Comparison of ENCODE assay signal across 25 cellular contexts in the genomic region with DNA sequence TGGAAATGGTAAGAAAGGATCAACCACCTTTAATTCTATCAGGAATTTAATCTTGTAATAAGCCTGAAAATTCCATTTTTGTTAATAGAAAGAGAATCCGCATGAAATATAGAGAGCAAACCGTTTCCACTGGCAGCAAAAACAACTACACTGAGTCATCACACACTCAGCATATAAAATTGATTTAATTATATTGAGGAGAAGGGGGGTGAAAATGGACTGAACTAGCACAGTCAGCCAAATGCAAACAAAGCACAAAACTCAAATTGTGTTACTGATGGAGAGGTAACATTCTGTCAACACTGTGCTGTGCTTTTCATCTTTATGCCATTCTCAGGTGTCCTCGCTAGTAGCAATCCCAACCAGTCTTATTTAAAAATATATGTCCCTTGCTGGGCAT.
A peak's percentile ranks its signal among the peaks of the same experiment; 100 is the strongest.
DNase-seq lines count a peak whose midpoint lies in the region; ATAC-seq and TF ChIP-seq lines count a peak whose summit lies in the region.
"Had no signal": no experiment of that assay in that cellular context is flagged by ENCODE, and none has a peak within 500 bp of the region (broad histone marks: within the 10 kb centered on the region; RNA-seq: fewer than 3 reads in every experiment).

No MANE protein-coding gene starts in this region.

- H3K4me3 Mint-ChIP-seq in activated CD4-positive, alpha-beta memory T cell treated with anti-CD3 and anti-CD28 coated beads for 36 hours = no peak overlapping the region
- no peak overlapping the region for H3K4me3 Mint-ChIP-seq in stimulated activated naive CD8-positive, alpha-beta T cell treated with anti-CD3 and anti-CD28 coated beads, Interleukin-15, amount 100 ng/mL, for 72 hours
- H3K4me3 Mint-ChIP-seq: activated naive CD8-positive, alpha-beta T cell treated with anti-CD3 and anti-CD28 coated beads, Interleukin-2, amount 10 ng/mL, durations not matched to agents 7 days and 5 days; naive thymus-derived CD8-positive, alpha-beta T cell had no signal

- ATAC-seq in HG03565 (IDR thresholded peaks at IDR 0.05; ENCODE audit: unreplicated experiment) = no peak
- ATAC-seq in stimulated activated naive CD8-positive, alpha-beta T cell treated with anti-CD3 and anti-CD28 coated beads, Interleukin-15, amount 100 ng/mL, for 72 hours = no peak
- ATAC-seq: gastrocnemius medialis; naive thymus-derived CD8-positive, alpha-beta T cell had no signal

- H3K4me3 ChIP-seq in astrocyte of the spinal cord (ENCODE audit: low read depth, low read length) = no peak overlapping the region
- H3K4me3 ChIP-seq: BLaER1 treated with 17β-estradiol and CSF1 and Interleukin-3, amounts not matched to agents 10 nM and 100 nM; gastrocnemius medialis; thoracic aorta; uterus had no signal

- no peaks in the 10 kb centered on the region for H3K36me3 Mint-ChIP-seq in activated CD4-positive, alpha-beta memory T cell treated with anti-CD3 and anti-CD28 coated beads for 36 hours
- H3K36me3 Mint-ChIP-seq: activated naive CD8-positive, alpha-beta T cell treated with anti-CD3 and anti-CD28 coated beads, Interleukin-2, amount 10 ng/mL, durations not matched to agents 7 days and 5 days had no signal

- intact Hi-C loops in activated CD4-positive, alpha-beta memory T cell treated with anti-CD3 and anti-CD28 coated beads for 36 hours (cut with micrococcal nuclease) = no loop called here

- in situ Hi-C loops in astrocyte of the spinal cord (cut with HindIII; ENCODE audit: low sequenced_read_pairs) = no loop called here

- no peaks in the 10 kb centered on the region for H3K4me1 Mint-ChIP-seq in activated CD4-positive, alpha-beta memory T cell treated with anti-CD3 and anti-CD28 coated beads for 36 hours (ENCODE audit: low read depth)
- peaks cover 5% of the 10 kb centered on the region for H3K4me1 Mint-ChIP-seq in stimulated activated naive CD8-positive, alpha-beta T cell treated with anti-CD3 and anti-CD28 coated beads, Interleukin-15, amount 100 ng/mL, for 72 hours
- H3K4me1 Mint-ChIP-seq: activated naive CD8-positive, alpha-beta T cell treated with anti-CD3 and anti-CD28 coated beads, Interleukin-2, amount 10 ng/mL, durations not matched to agents 7 days and 5 days had no signal

- POLR2A ChIA-PET in activated CD4-positive, alpha-beta memory T cell treated with anti-CD3 and anti-CD28 coated beads for 36 hours (lab: Charles Lee) = no interaction called here

- no peaks in the 10 kb centered on the region for H3K27me3 Mint-ChIP-seq in activated CD4-positive, alpha-beta memory T cell treated with anti-CD3 and anti-CD28 coated beads for 36 hours
- H3K27me3 Mint-ChIP-seq in stimulated activated naive CD8-positive, alpha-beta T cell treated with anti-CD3 and anti-CD28 coated beads, Interleukin-15, amount 100 ng/mL, for 72 hours = no peaks in the 10 kb centered on the region
- H3K27me3 Mint-ChIP-seq: naive thymus-derived CD8-positive, alpha-beta T cell had no signal

- peak; percentile 7 for DNase-seq in Ammon's horn (ENCODE audit: low spot score)
- peak; percentile 81 for DNase-seq in NCI-H1092 treated with DMSO at 0.1 percent for 48 hours (lab: John Stamatoyannopoulos, UW)
- peak; percentile 80 for DNase-seq in NCI-H748 (lab: John Stamatoyannopoulos, UW; ENCODE audit: unreplicated experiment)
- DNase-seq in astrocyte of the spinal cord (ENCODE audit: low read depth, low spot score) = peak; percentile 42
- no peak for DNase-seq in activated CD4-positive, alpha-beta memory T cell treated with anti-CD3 and anti-CD28 coated beads for 36 hours
- DNase-seq in hypothalamus (lab: John Stamatoyannopoulos, UW) = no peak
- no peak for DNase-seq in stimulated activated naive CD8-positive, alpha-beta T cell treated with anti-CD3 and anti-CD28 coated beads, Interleukin-15, amount 100 ng/mL, for 72 hours
- DNase-seq: activated CD4-positive, alpha-beta T cell treated with anti-CD3 and anti-CD28 coated beads, Interleukin-2, amount 50 U/mL, for 48 hours; activated effector memory CD4-positive, alpha-beta T cell treated with anti-CD3 and anti-CD28 coated beads, Interleukin-2, amount 50 U/mL, for 16 hours; activated naive CD8-positive, alpha-beta T cell treated with anti-CD3 and anti-CD28 coated beads, Interleukin-2, amount 10 ng/mL, durations not matched to agents 7 days and 5 days; brain microvascular endothelial cell; Calu3; effector CD8-positive, alpha-beta T cell; gastrocnemius medialis; H7; midbrain; naive thymus-derived CD8-positive, alpha-beta T cell; NCI-H2171; NCI-H526 treated with DMSO at 0.1 percent for 48 hours; stimulated activated CD4-positive, alpha-beta T cell treated with anti-CD3 and anti-CD28 coated beads, Interleukin-4, amount 100 ng/mL, for 24 hours; stimulated activated naive CD4-positive, alpha-beta T cell; uterus had no signal

- CTCF ChIA-PET in activated CD4-positive, alpha-beta memory T cell treated with anti-CD3 and anti-CD28 coated beads for 36 hours (lab: Charles Lee) = no interaction called here

- TF ChIP-seq CTCF in astrocyte of the spinal cord (IDR thresholded peaks at IDR 0.05; ENCODE audit: low read depth, low read length) = no peak

- H3K9me3 Mint-ChIP-seq in activated CD4-positive, alpha-beta memory T cell treated with anti-CD3 and anti-CD28 coated beads for 36 hours = peaks cover 12% of the 10 kb centered on the region
- H3K9me3 Mint-ChIP-seq in stimulated activated naive CD8-positive, alpha-beta T cell treated with anti-CD3 and anti-CD28 coated beads, Interleukin-15, amount 100 ng/mL, for 72 hours = peaks cover 13 to 19% of the 10 kb centered on the region in 2 donors

- no peak overlapping the region for H3K27ac Mint-ChIP-seq in activated CD4-positive, alpha-beta memory T cell treated with anti-CD3 and anti-CD28 coated beads for 36 hours
- no peak overlapping the region for H3K27ac Mint-ChIP-seq in stimulated activated naive CD8-positive, alpha-beta T cell treated with anti-CD3 and anti-CD28 coated beads, Interleukin-15, amount 100 ng/mL, for 72 hours
- H3K27ac Mint-ChIP-seq: activated naive CD8-positive, alpha-beta T cell treated with anti-CD3 and anti-CD28 coated beads, Interleukin-2, amount 10 ng/mL, durations not matched to agents 7 days and 5 days; naive thymus-derived CD8-positive, alpha-beta T cell had no signal

Comparison
In these comparisons a context has a peak if more than half of its experiments do, and no peak if none do; other contexts are left out.
1. DNase-seq: peak in Ammon's horn (single experiment), NCI-H1092 treated with DMSO at 0.1 percent for 48 hours (single experiment), NCI-H748 (single experiment) and astrocyte of the spinal cord (single experiment); none in activated CD4-positive, alpha-beta memory T cell treated with anti-CD3 and anti-CD28 coated beads for 36 hours (single experiment), hypothalamus (0 of 51) and stimulated activated naive CD8-positive, alpha-beta T cell treated with anti-CD3 and anti-CD28 coated beads, Interleukin-15, amount 100 ng/mL, for 72 hours (0 of 2).